Comparison of ENCODE assay signal across 8 cellular contexts in the genomic region with DNA sequence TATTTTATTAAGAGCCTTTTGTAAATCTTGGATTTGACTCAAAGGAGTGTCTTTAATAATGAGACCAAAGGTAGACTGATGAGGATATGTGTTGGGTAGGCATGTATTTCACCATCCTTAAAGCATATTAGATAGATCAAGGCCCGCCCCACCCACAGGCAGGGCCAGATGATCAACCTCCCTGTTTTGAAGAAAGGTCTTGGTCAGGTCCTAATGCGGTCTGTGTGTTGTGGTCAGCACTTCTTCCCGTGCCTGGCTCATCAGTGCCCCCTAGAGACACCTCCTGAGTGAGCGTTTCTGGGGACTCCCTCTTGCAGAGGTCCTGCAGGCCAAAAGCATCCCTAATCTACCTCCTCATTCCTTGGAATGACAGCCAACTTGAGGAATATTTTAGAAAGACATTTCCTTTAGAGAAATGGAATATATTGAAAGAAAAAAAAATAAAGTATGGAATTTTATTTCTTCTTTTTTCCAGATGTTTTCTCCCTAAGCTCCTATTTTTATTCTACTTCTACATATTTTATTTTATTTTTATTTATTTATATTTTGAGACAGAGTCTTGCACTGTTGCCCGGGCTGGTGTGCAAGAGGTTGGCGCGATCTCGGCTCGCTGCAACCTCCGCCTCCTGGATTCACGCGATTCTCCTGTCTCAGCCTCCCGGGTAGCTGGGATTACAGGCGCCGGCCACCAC. TPM values are rescaled to one million over a fixed set of nuclear protein-coding genes. Genes with fewer than 3 reads are reported as not detected.
DNase-seq lines count a peak whose midpoint lies in the region; ATAC-seq, FAIRE-seq and TF ChIP-seq lines count a peak whose summit lies in the region.

No MANE protein-coding gene starts in this region.

- H3K9me2 ChIP-seq in OCI-LY1 (ENCODE audit: low read depth, low read length) = no peaks in the 10 kb centered on the region

- CTCF ChIA-PET in GM10248 (lab: Yijun Ruan, JAX) = interaction anchor here (0.7 to 2.9 kb wide), 22 partner anchors 8 to 527 kb away, joined by 3 to 13 read pairs (median 4); no protein-coding TSS in a partner anchor

- peak; percentile 93 for ATAC-seq in GM21528 (IDR thresholded peaks at IDR 0.05; ENCODE audit: low FRiP score, unreplicated experiment)
- peak; percentile 97 for ATAC-seq in sciatic nerve

- no peak for FAIRE-seq in astrocyte (lab: Jason Lieb, UNC)

- H3K27me3 Mint-ChIP-seq in astrocyte (ENCODE audit: low read depth, unreplicated experiment) = no peaks in the 10 kb centered on the region

- H3K9me3 ChIP-seq in OCI-LY1 (ENCODE audit: low read length) (no peaks in the 10 kb centered on the region), astrocyte (ENCODE audit: insufficient read depth, low read depth, low read length) (no peaks in the 10 kb centered on the region)

- DNase-seq in GM10248 (ENCODE audit: extremely low spot score) = peak; percentile 83
- peak; percentile 61 for DNase-seq in HPDE6-E6E7 (ENCODE audit: extremely low spot score)
- DNase-seq in astrocyte (ENCODE audit: low read depth) = peak; percentile 77
- peak; percentile 8 to 58 for DNase-seq in hippocampal formation (lab: John Stamatoyannopoulos, UW)
- peak; percentile 90 for DNase-seq in sciatic nerve (ENCODE audit: low spot score)
- DNase-seq in effector CD8-positive, alpha-beta T cell (lab: John Stamatoyannopoulos, UW) = no peak

- POLR2A ChIA-PET in GM10248 (lab: Yijun Ruan, JAX) = no interaction called here

- no peaks in the 10 kb centered on the region for H3F3A ChIP-seq in OCI-LY1 (ENCODE audit: insufficient read depth, low read length)

- H3K4me1 ChIP-seq in OCI-LY1 (ENCODE audit: insufficient read depth, low read length, severe bottlenecking) (no peaks in the 10 kb centered on the region), astrocyte (ENCODE audit: insufficient read depth, low read length) (peaks cover 9% of the 10 kb centered on the region)

- H2AFZ ChIP-seq in OCI-LY1 (ENCODE audit: low read length) = no peak overlapping the region
- no peak overlapping the region for H2AFZ ChIP-seq in astrocyte (ENCODE audit: low read depth, low read length)

- H3K36me3 ChIP-seq in OCI-LY1 (ENCODE audit: insufficient read depth, low read length) (no peaks in the 10 kb centered on the region), astrocyte (ENCODE audit: insufficient read depth, low read length) (no peaks in the 10 kb centered on the region)

- H3K79me2 ChIP-seq in OCI-LY1 (ENCODE audit: insufficient read depth, low read length) = no peaks in the 10 kb centered on the region
- H3K79me2 ChIP-seq in astrocyte (ENCODE audit: insufficient read depth, low read length) = no peaks in the 10 kb centered on the region

- no peak overlapping the region for H3K27ac ChIP-seq in OCI-LY1 (ENCODE audit: low read depth, low read length, poor library complexity, severe bottlenecking)
- H3K27ac ChIP-seq in astrocyte (ENCODE audit: low read depth, low read length) = peak overlapping the region; percentile 28

- H4K20me1 ChIP-seq in OCI-LY1 (ENCODE audit: insufficient read depth, low read length) (no peaks in the 10 kb centered on the region), astrocyte (ENCODE audit: insufficient read depth, low read length) (no peaks in the 10 kb centered on the region)

- no peaks in the 10 kb centered on the region for H3K9me3 Mint-ChIP-seq in astrocyte (ENCODE audit: unreplicated experiment)

- H3K27ac Mint-ChIP-seq in astrocyte (ENCODE audit: unreplicated experiment) = peak overlapping the region; percentile 66

- H3K4me1 Mint-ChIP-seq in astrocyte (ENCODE audit: low read depth, unreplicated experiment) = peaks cover 6% of the 10 kb centered on the region

- no peak overlapping the region for H3K4me3 ChIP-seq in OCI-LY1 (ENCODE audit: low read depth, low read length, poor library complexity, severe bottlenecking)
- H3K4me3 ChIP-seq in astrocyte (ENCODE audit: insufficient read depth, low read depth, low read length) = no peak overlapping the region

- no peak overlapping the region for H3K9ac ChIP-seq in OCI-LY1 (ENCODE audit: low read length)
- peak overlapping the region; percentile 32 for H3K9ac ChIP-seq in astrocyte (ENCODE audit: low read length)

- H3K4me2 ChIP-seq in OCI-LY1 (ENCODE audit: low read length) (no peak overlapping the region), astrocyte (ENCODE audit: low read length) (peak overlapping the region; percentile 22)

- intact Hi-C loops in sciatic nerve (cut with DNase I) = no loop called here

- no peak overlapping the region for H3K4me3 Mint-ChIP-seq in astrocyte (ENCODE audit: unreplicated experiment)

- H3K36me3 Mint-ChIP-seq in astrocyte (ENCODE audit: low read depth, unreplicated experiment) = no peaks in the 10 kb centered on the region

- H3K27me3 ChIP-seq in OCI-LY1 (ENCODE audit: insufficient read depth, low read length) (no peaks in the 10 kb centered on the region), astrocyte (ENCODE audit: insufficient read depth, low read length) (no peaks in the 10 kb centered on the region)

- TF ChIP-seq CTCF in GM10248 (IDR thresholded peaks at IDR 0.05; ENCODE audit: control extremely low read depth, extremely low read depth, low read depth, missing control alignments) (peak; percentile 91), OCI-LY1 (IDR thresholded peaks at IDR 0.05; ENCODE audit: low read length) (peak; percentile 93), astrocyte (IDR thresholded peaks at IDR 0.05; ENCODE audit: insufficient read depth, low read depth, low read length) (peak; percentile 90)

RNA-seq across cellular contexts. Expression of gene TM4SF4, which starts 6.0 kb away (rescaled TPM):
- total RNA-seq in astrocyte = not detected in 2 replicates
- not detected for total RNA-seq in sciatic nerve
